ENCODE assay signal across 15 cellular contexts in the genomic region with DNA sequence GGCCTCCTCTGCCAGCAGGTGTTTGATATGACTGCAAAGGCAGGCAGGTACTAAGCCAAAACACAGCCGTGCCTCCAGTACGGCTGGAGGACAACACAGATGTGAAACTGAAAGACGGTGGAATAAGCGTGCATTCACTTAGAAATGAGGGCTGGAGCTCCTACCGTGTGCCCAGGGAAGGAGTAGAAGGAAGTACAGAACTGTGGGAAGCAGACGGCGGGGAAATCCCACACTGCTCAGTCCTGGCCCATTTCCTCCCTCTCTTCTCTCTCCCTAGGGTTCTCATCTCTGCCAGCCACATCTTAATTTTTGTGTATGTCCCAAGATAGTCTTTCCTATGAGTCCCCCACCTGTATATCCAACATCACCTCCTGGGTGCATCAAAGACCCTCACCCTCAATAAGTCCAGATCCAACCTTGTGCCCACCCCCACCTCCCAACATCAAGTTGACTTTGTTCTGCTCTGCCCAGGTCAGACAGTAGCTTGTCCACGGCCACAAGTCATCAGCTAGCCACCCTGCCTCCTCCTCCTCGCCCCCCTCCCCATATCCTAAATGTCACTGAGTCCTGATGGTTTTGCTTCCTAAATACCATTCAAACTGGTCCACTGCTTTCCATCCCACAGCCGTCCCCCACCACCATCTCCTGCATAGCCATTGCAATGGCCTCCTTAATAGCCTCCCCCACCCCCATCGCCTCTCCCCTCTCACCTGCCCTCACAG.
"Had no signal": no experiment of that assay in that cellular context is flagged by ENCODE, and none has a peak within 500 bp of the region (broad histone marks: within the 10 kb centered on the region; RNA-seq: fewer than 3 reads in every experiment).

No MANE protein-coding gene starts in this region.

- DNase-seq: activated CD4-positive, CD25-positive, alpha-beta regulatory T cell; aorta; hypothalamus; psoas muscle; right lobe of liver; spleen; stimulated activated CD4-positive, alpha-beta T cell treated with anti-CD3 and anti-CD28 coated beads, Interleukin-1b, Interleukin-23, amount 100 ng/mL, for 48 hours; T-helper 2 cell had no signal

- H3K9me3 ChIP-seq: breast epithelium, psoas muscle, right lobe of liver had no signal

- H3K4me3 ChIP-seq: breast epithelium, dorsolateral prefrontal cortex, esophagus muscularis mucosa, psoas muscle, right lobe of liver, spleen had no signal

- H3K4me3 Mint-ChIP-seq: nephron; stimulated activated memory B cell treated with anti-CD40 and anti-IgM and Interleukin-4, amounts not matched to agents 10 μg/mL and 1 μg/mL and 100 μg/mL, for 72 hours; type B pancreatic cell had no signal

- H3K36me3 ChIP-seq: breast epithelium, esophagus muscularis mucosa, right lobe of liver, spleen had no signal

- H3K4me1 ChIP-seq: breast epithelium, esophagus muscularis mucosa, psoas muscle, right lobe of liver, spleen had no signal

- H3K27ac Mint-ChIP-seq: stimulated activated memory B cell treated with anti-CD40 and anti-IgM and Interleukin-4, amounts not matched to agents 10 μg/mL and 1 μg/mL and 100 μg/mL, for 72 hours; type B pancreatic cell had no signal

- ATAC-seq: psoas muscle; right lobe of liver; stimulated activated memory B cell treated with anti-CD40 and anti-IgM and Interleukin-4, amounts not matched to agents 10 μg/mL and 1 μg/mL and 100 μg/mL, for 72 hours had no signal

- H3K27ac ChIP-seq: breast epithelium, esophagus muscularis mucosa, psoas muscle, right lobe of liver, spleen had no signal

- H3K27me3 ChIP-seq: right lobe of liver had no signal

- H3K36me3 Mint-ChIP-seq: type B pancreatic cell had no signal

- H3K4me1 Mint-ChIP-seq: stimulated activated memory B cell treated with anti-CD40 and anti-IgM and Interleukin-4, amounts not matched to agents 10 μg/mL and 1 μg/mL and 100 μg/mL, for 72 hours had no signal

- FAIRE-seq: endometrium had no signal
